ENCODE assay signal across 8 cellular contexts in the genomic region with DNA sequence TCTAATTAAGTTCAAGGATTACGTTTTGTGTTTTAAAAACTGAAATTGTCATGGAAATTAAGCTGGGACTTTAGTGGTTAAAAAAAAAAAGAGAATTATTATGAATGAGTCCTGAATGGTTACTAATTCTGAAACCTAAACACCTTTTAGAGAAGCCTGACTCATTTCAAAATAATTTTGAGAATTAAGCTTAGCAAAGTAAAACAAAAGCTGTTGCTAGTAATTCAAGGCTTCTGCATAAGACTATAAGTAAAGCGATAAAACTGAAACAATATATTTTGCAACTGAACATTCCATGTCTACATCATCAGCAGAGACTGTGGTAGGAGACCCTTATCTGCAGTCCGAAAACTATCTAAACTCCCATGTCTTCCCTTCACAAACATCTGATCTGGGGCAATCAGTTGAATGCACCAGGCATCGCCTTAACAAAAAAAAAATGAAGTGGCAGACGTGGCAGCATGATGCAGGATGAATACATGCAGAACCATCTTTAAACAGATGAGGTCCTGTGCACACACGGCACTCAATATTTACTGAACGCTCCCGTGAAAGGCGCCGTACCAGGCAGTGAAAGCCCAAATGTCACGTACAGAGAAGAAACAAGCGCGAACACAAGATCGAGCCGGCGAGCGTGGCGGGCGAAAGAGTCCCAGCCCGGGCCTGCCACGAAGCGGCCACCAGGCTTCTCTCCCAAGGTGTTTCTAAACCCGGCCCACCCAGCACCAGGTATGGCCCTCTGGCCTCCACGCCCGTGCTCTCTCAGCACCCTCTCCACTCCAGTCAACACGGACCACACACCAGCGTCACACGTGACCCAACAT.
DNase-seq lines count a peak whose midpoint lies in the region; ATAC-seq, FAIRE-seq and TF ChIP-seq lines count a peak whose summit lies in the region.

No MANE protein-coding gene starts in this region.

- H3K4me3 ChIP-seq in ascending aorta: peak overlapping the region; percentile 42 to 64
- no peak overlapping the region for H3K4me3 ChIP-seq in liver (ENCODE audit: low read depth in 1 of 3, low read length in 3 of 3)

- TF ChIP-seq RAD21 in liver (IDR thresholded peaks at IDR 0.05): no peak

- peak; percentile 21 for FAIRE-seq in GM18507 (lab: Jason Lieb, UNC)

- TF ChIP-seq CTCF in ascending aorta (IDR thresholded peaks at IDR 0.05): no peak
- no peak for TF ChIP-seq CTCF in liver (IDR thresholded peaks at IDR 0.05; ENCODE audit: low read depth, low read length, missing input control)

- H3K27me3 ChIP-seq in ascending aorta (no peaks in the 10 kb centered on the region), liver (ENCODE audit: control insufficient read depth in 4 of 4, insufficient read depth in 4 of 4, low read length in 3 of 4) (no peaks in the 10 kb centered on the region)

- 82% methylated on average over 28 of the region's 28 CpGs for WGBS in liver

- H3K9me3 ChIP-seq in ascending aorta (no peaks in the 10 kb centered on the region), liver (ENCODE audit: control insufficient read depth in 4 of 4, low read length in 3 of 4) (no peaks in the 10 kb centered on the region)

- ATAC-seq in HG03039 (IDR thresholded peaks at IDR 0.05; ENCODE audit: unreplicated experiment): peak; percentile 59

- H3K9ac ChIP-seq in liver (ENCODE audit: low read depth in 1 of 2, low read length in 2 of 2): no peak overlapping the region

- DNase-seq in GM18507 (ENCODE audit: extremely low spot score, insufficient read length, low read depth): no peak
- DNase-seq in ascending aorta (ENCODE audit: low spot score in 2 of 2): peak in 1 of 2 donors; percentile 69
- no peak for DNase-seq in NCI-H2227 (lab: John Stamatoyannopoulos, UW; ENCODE audit: unreplicated experiment)
- no peak for DNase-seq in NCI-H1436 treated with DMSO at 0.1 percent for 48 hours (lab: John Stamatoyannopoulos, UW)
- DNase-seq in SW480 (ENCODE audit: low spot score): no peak
- DNase-seq in GM19240 (ENCODE audit: insufficient read length, low spot score): no peak

- H3K4me1 ChIP-seq in ascending aorta (peaks cover 0 to 57% of the 10 kb centered on the region in 2 donors), liver (ENCODE audit: control insufficient read depth in 4 of 4, insufficient read depth in 4 of 4, low read length in 3 of 4) (no peaks in the 10 kb centered on the region)

- H3K36me3 ChIP-seq in ascending aorta (no peaks in the 10 kb centered on the region), liver (ENCODE audit: control insufficient read depth in 4 of 4, insufficient read depth in 3 of 4, low read depth in 1 of 4, low read length in 3 of 4) (no peaks in the 10 kb centered on the region)

- intact Hi-C loops in ascending aorta (cut with DNase I): loop anchor here (5.0 kb wide), 1 partner anchor 64 kb away; the partner anchor contains the start of gene CHSY1

- H3K27ac ChIP-seq in ascending aorta: peak overlapping the region; percentile 82 to 83
- H3K27ac ChIP-seq in liver (ENCODE audit: low read depth in 1 of 2, low read length in 2 of 2): peak overlapping the region; percentile 40 to 72

TF ChIP-seq in liver, 16 proteins besides CTCF, POLR2A, EP300 and RAD21:
- TF ChIP-seq JUND (IDR thresholded peaks at IDR 0.05) (no peak), MAX (IDR thresholded peaks at IDR 0.05) (no peak), YY1 (IDR thresholded peaks at IDR 0.05) (no peak), SP1 (IDR thresholded peaks at IDR 0.05) (no peak), GABPA (IDR thresholded peaks at IDR 0.05 in 1 of 2, conservative IDR thresholded peaks at IDR 0.05 in 1 of 2) (no peak), REST (IDR thresholded peaks at IDR 0.05) (no peak), HNF4G (IDR thresholded peaks at IDR 0.05) (no peak), HNF4A (conservative IDR thresholded peaks at IDR 0.05) (no peak), RXRA (IDR thresholded peaks at IDR 0.05) (no peak), EGR1 (IDR thresholded peaks at IDR 0.05; ENCODE audit: low read depth in 2 of 2) (no peak), NR2F2 (IDR thresholded peaks at IDR 0.05) (no peak)
- TF ChIP-seq, protein P1, sequence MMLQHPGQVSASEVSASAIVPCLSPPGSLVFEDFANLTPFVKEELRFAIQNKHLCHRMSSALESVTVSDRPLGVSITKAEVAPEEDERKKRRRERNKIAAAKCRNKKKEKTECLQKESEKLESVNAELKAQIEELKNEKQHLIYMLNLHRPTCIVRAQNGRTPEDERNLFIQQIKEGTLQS (IDR thresholded peaks at IDR 0.05): no peak

Comparison
In these comparisons a context has a peak if more than half of its experiments do, and no peak if none do; other contexts are left out.
1. H3K4me3 ChIP-seq: peak in ascending aorta (2 of 2); none in liver (0 of 3).